ENCODE assay signal across 24 cellular contexts in genomic region chr7:114628362-114628761, GRCh38.
"Had no signal": no experiment of that assay in that cellular context is flagged by ENCODE, and none has a peak within 500 bp of the region (broad histone marks: within the 10 kb centered on the region; RNA-seq: fewer than 3 reads in every experiment).

No MANE protein-coding gene starts in this region.

- FAIRE-seq: astrocyte had no signal

- H3K9me3 ChIP-seq: heart right ventricle, lower lobe of right lung, mucosa of descending colon, tibial artery had no signal

- H3K4me1 ChIP-seq: heart right ventricle, lower lobe of right lung, parathyroid adenoma, tibial artery had no signal

- H3K36me3 ChIP-seq: heart right ventricle, lower lobe of right lung had no signal

- H2AFZ ChIP-seq: parathyroid adenoma had no signal

- H3K4me3 ChIP-seq: heart right ventricle, lower lobe of right lung, mucosa of descending colon, tibial artery had no signal

- H3K27ac ChIP-seq: heart right ventricle, lower lobe of right lung, parathyroid adenoma, tibial artery, WERI-Rb-1 had no signal

- H3K9ac ChIP-seq: parathyroid adenoma had no signal

- DNase-seq: activated CD8-positive, alpha-beta memory T cell treated with anti-CD3 and anti-CD28 coated beads for 24 hours; activated CD8-positive, alpha-beta memory T cell treated with anti-CD3 and anti-CD28 coated beads, Interleukin-2, amount 50 U/mL, for 4 hours; activated naive CD4-positive, alpha-beta T cell treated with Interleukin-2 at 50 U/mL for 16 hours; activated naive CD8-positive, alpha-beta T cell treated with anti-CD3 and anti-CD28 coated beads for 36 hours; activated T-cell treated with anti-CD3 and anti-CD28 coated beads, Interleukin-2, amount 50 U/mL, for 24 hours; central memory CD4-positive, alpha-beta T cell; dermis blood vessel endothelial cell; effector CD8-positive, alpha-beta T cell; erythroblast; foreskin fibroblast; heart right ventricle; kidney; lower lobe of right lung; mesendoderm; mucosa of descending colon; nephron progenitor cell; right cardiac atrium; stimulated activated CD4-positive, alpha-beta T cell treated with anti-CD3 and anti-CD28 coated beads, Interleukin-1b, Interleukin-23, amount 100 ng/mL, for 48 hours; stimulated activated naive CD8-positive, alpha-beta T cell treated with anti-CD3 and anti-CD28 coated beads, Interleukin-15, amount 100 ng/mL, for 72 hours; tibial artery; WERI-Rb-1 had no signal

- H3K27me3 ChIP-seq: heart right ventricle, tibial artery had no signal

- ATAC-seq: activated T-helper 17 cell treated with anti-CD3 and anti-CD28 coated beads, Interleukin-2, amount 50 U/mL, for 72 hours; heart right ventricle; lower lobe of right lung; mucosa of descending colon; right cardiac atrium; stimulated activated naive CD8-positive, alpha-beta T cell treated with anti-CD3 and anti-CD28 coated beads, Interleukin-15, amount 100 ng/mL, for 72 hours had no signal

- H3K79me2 ChIP-seq: parathyroid adenoma had no signal
